8 cellular contexts compared by ENCODE assay signal in genomic region chr9:127980706-127981558, GRCh38. TPM values are rescaled to one million over a fixed set of nuclear protein-coding genes. Genes with fewer than 3 reads are reported as not detected.
DNase-seq lines count a peak whose midpoint lies in the region; ATAC-seq and FAIRE-seq lines count a peak whose summit lies in the region.

TSS of gene EEIG1 (minus strand) at chr9:127980989. CDS start at chr9:127980137, 852 bp downstream.

- peak within 1 kb of the TSS; percentile 90 for H3K27ac ChIP-seq in effector memory CD4-positive, alpha-beta T cell (ENCODE audit: insufficient read depth, low read length, poor library complexity, severe bottlenecking)
- H3K27ac ChIP-seq in mesenchymal stem cell (ENCODE audit: low read length, poor library complexity, severe bottlenecking): peak within 1 kb of the TSS; percentile 45

- H2BK15ac ChIP-seq in mesenchymal stem cell (ENCODE audit: low read depth, poor library complexity, severe bottlenecking): peak within 1 kb of the TSS; percentile 77

- peak within 1 kb of the TSS; percentile 86 for H2AFZ ChIP-seq in mesenchymal stem cell (ENCODE audit: low read depth, low read length)

- no peaks in the 10 kb centered on the region for H3K9me3 ChIP-seq in effector memory CD4-positive, alpha-beta T cell (ENCODE audit: control insufficient read depth, low read length)
- no peaks in the 10 kb centered on the region for H3K9me3 ChIP-seq in mesenchymal stem cell (ENCODE audit: control insufficient read depth, low read length)

- peak within 1 kb of the TSS; percentile 22 to 66 for H2BK12ac ChIP-seq in mesenchymal stem cell (ENCODE audit: low read length in 2 of 2)

- H3K36me3 ChIP-seq in effector memory CD4-positive, alpha-beta T cell (ENCODE audit: control insufficient read depth, insufficient read depth, low read length): no peaks in the 10 kb centered on the region
- peaks cover 0 to 3% of the 10 kb centered on the region in 2 experiments for H3K36me3 ChIP-seq in mesenchymal stem cell (ENCODE audit: control insufficient read depth in 1 of 2, insufficient read depth in 2 of 2, low read depth in 1 of 2, low read length in 2 of 2)

- peaks cover 32% of the 10 kb centered on the region for H3K4me1 ChIP-seq in effector memory CD4-positive, alpha-beta T cell (ENCODE audit: control insufficient read depth, insufficient read depth, low read length, poor library complexity, severe bottlenecking)
- H3K4me1 ChIP-seq in mesenchymal stem cell (ENCODE audit: control insufficient read depth, insufficient read depth, low read depth, low read length): peaks cover 37% of the 10 kb centered on the region

- DNase-seq in COLO829 (ENCODE audit: low spot score): peak; percentile 94
- peak; percentile 88 for DNase-seq in HTR-8/SVneo (ENCODE audit: insufficient read length, low spot score)
- DNase-seq in NOMO-1 treated with dmso at 0.1 percent for 144 hours (lab: John Stamatoyannopoulos, UW; ENCODE audit: unreplicated experiment): peak; percentile 92
- DNase-seq in activated CD8-positive, alpha-beta memory T cell treated with anti-CD3 and anti-CD28 coated beads for 4 hours (ENCODE audit: low read depth in 2 of 2): peak; percentile 92
- DNase-seq in effector memory CD4-positive, alpha-beta T cell: peak; percentile 92 to 95 (median 94)
- DNase-seq in mesenchymal stem cell: peak; percentile 93
- peak; percentile 95 for DNase-seq in stimulated activated CD8-positive, alpha-beta memory T cell treated with anti-CD3 and anti-CD28 coated beads, Interleukin-12 subunit alpha, Interleukin-12 subunit beta, amount 100 ng/mL, for 1 hour (ENCODE audit: low read depth)

- no peak for FAIRE-seq in HTR-8/SVneo (lab: Jason Lieb, UNC)

- WGBS in mesenchymal stem cell: 1% methylated on average over 74 of the region's 93 CpGs

- H2BK120ac ChIP-seq in mesenchymal stem cell (ENCODE audit: low read depth, low read length): peak within 1 kb of the TSS; percentile 84

- H3K9ac ChIP-seq in mesenchymal stem cell (ENCODE audit: low read length): peak within 1 kb of the TSS; percentile 92

- H2BK5ac ChIP-seq in mesenchymal stem cell (ENCODE audit: low read depth, low read length, poor library complexity, severe bottlenecking): no peak within 1 kb of the TSS

- H3K18ac ChIP-seq in mesenchymal stem cell (ENCODE audit: low read depth in 1 of 2, low read length in 2 of 2): peak within 1 kb of the TSS; percentile 89 to 97

- H3K4ac ChIP-seq in mesenchymal stem cell (ENCODE audit: low read depth in 1 of 2, low read length in 2 of 2): peak within 1 kb of the TSS; percentile 65 to 80

- H3K4me3 ChIP-seq in effector memory CD4-positive, alpha-beta T cell (ENCODE audit: insufficient read depth, low read depth, low read length, poor library complexity, severe bottlenecking): peak within 1 kb of the TSS; percentile 87
- peak within 1 kb of the TSS; percentile 81 to 87 for H3K4me3 ChIP-seq in mesenchymal stem cell (ENCODE audit: insufficient read depth in 1 of 2, low read depth in 1 of 2, low read length in 2 of 2)

- peak within 1 kb of the TSS in 1 of 2 experiments; percentile 92 for H3K14ac ChIP-seq in mesenchymal stem cell (ENCODE audit: low read length in 2 of 2)

- peak within 1 kb of the TSS; percentile 93 for H4K8ac ChIP-seq in mesenchymal stem cell (ENCODE audit: low read length)

- ATAC-seq in GM21360 (IDR thresholded peaks at IDR 0.05; ENCODE audit: unreplicated experiment): peak; percentile 59

- H3K79me1 ChIP-seq in mesenchymal stem cell (replicated peaks; ENCODE audit: low read length, poor library complexity, severe bottlenecking): peaks cover 24% of the 10 kb centered on the region

- H4K91ac ChIP-seq in mesenchymal stem cell (ENCODE audit: low read length): peak within 1 kb of the TSS; percentile 91

- peak within 1 kb of the TSS; percentile 95 for H2AK5ac ChIP-seq in mesenchymal stem cell (ENCODE audit: low read length, severe bottlenecking)

- peak within 1 kb of the TSS; percentile 71 for H3K4me2 ChIP-seq in mesenchymal stem cell (ENCODE audit: low read length, poor library complexity, severe bottlenecking)

- H3K27me3 ChIP-seq in effector memory CD4-positive, alpha-beta T cell (replicated peaks; ENCODE audit: control insufficient read depth, insufficient read depth, low read length, poor library complexity, severe bottlenecking): no peaks in the 10 kb centered on the region
- no peaks in the 10 kb centered on the region for H3K27me3 ChIP-seq in mesenchymal stem cell (ENCODE audit: control insufficient read depth in 1 of 2, insufficient read depth in 1 of 2, low read length in 2 of 2)

- peak within 1 kb of the TSS in 1 of 2 experiments; percentile 23 for H3K23ac ChIP-seq in mesenchymal stem cell (ENCODE audit: low read length in 2 of 2)

RNA-seq across cellular contexts. Expression of gene EEIG1, which starts in this region (rescaled TPM):
- 44.3 TPM for polyA plus RNA-seq in mesenchymal stem cell (2013, experiment 1 of 2)
- polyA plus RNA-seq in mesenchymal stem cell (2013, experiment 2 of 2): 42.9 TPM

Comparison
In these comparisons a context has a peak if more than half of its experiments do, and no peak if none do; other contexts are left out.
1. Peak in every context shown above with its lines: DNase-seq, ATAC-seq, H3K4me3 ChIP-seq and H3K27ac ChIP-seq.